ENCODE assay signal across 23 cellular contexts in genomic region chr9:134598884-134599245, GRCh38. TPM values are rescaled to one million over a fixed set of nuclear protein-coding genes. Genes with fewer than 3 reads are reported as not detected.
DNase-seq lines count a peak whose midpoint lies in the region; ATAC-seq and TF ChIP-seq lines count a peak whose summit lies in the region.
"Had no signal": no experiment of that assay in that cellular context is flagged by ENCODE, and none has a peak within 500 bp of the region (broad histone marks: within the 10 kb centered on the region; RNA-seq: fewer than 3 reads in every experiment).

No MANE protein-coding gene starts in this region.

- H3K36me3 ChIP-seq in WERI-Rb-1: no peaks in the 10 kb centered on the region
- H3K36me3 ChIP-seq in left ventricle myocardium inferior: no peaks in the 10 kb centered on the region
- no peaks in the 10 kb centered on the region for H3K36me3 ChIP-seq in psoas muscle (ENCODE audit: insufficient read depth in 1 of 2, low read depth in 1 of 2)
- H3K36me3 ChIP-seq: upper lobe of right lung had no signal

- H3K36me3 Mint-ChIP-seq in activated T-helper 2 cell treated with anti-CD3 and anti-CD28 coated beads, Interferon-gamma antibody, Interleukin-2, Interleukin-4, amounts not matched to agents 10 μg/mL and 5 μg/mL and 100 μg/mL, durations not matched to agents 14 hours and 24 hours and 36 hours (ENCODE audit: low read depth): no peaks in the 10 kb centered on the region
- H3K36me3 Mint-ChIP-seq: IgD-negative memory B cell, immature natural killer cell had no signal

- H3K27me3 ChIP-seq in WERI-Rb-1 (ENCODE audit: insufficient read depth, low read depth, severe bottlenecking) (no peaks in the 10 kb centered on the region), left ventricle myocardium inferior (ENCODE audit: low read depth) (peaks cover 49% of the 10 kb centered on the region), psoas muscle (ENCODE audit: insufficient read depth in 3 of 3, low read length in 2 of 3) (peaks cover 2 to 41% (median 8%) of the 10 kb centered on the region in 3 donors)

- H3K9me3 ChIP-seq in WERI-Rb-1 (ENCODE audit: severe bottlenecking): no peaks in the 10 kb centered on the region
- no peaks in the 10 kb centered on the region for H3K9me3 ChIP-seq in left ventricle myocardium inferior (replicated peaks)
- no peaks in the 10 kb centered on the region for H3K9me3 ChIP-seq in psoas muscle
- H3K9me3 ChIP-seq: upper lobe of right lung had no signal

- H3K4me3 ChIP-seq in AG10803 (ENCODE audit: low read length) (no peak overlapping the region), WERI-Rb-1 (ENCODE audit: low read depth, low read length) (no peak overlapping the region), left ventricle myocardium inferior (no peak overlapping the region), psoas muscle (no peak overlapping the region)
- H3K4me3 ChIP-seq: upper lobe of right lung had no signal

- H3K4me3 Mint-ChIP-seq in activated T-helper 2 cell treated with anti-CD3 and anti-CD28 coated beads, Interferon-gamma antibody, Interleukin-2, Interleukin-4, amounts not matched to agents 10 μg/mL and 5 μg/mL and 100 μg/mL, durations not matched to agents 14 hours and 24 hours and 36 hours (ENCODE audit: low read depth): no peak overlapping the region
- H3K4me3 Mint-ChIP-seq: activated CD4-positive, alpha-beta T cell treated with anti-CD3 and anti-CD28 coated beads for 36 hours; activated T-cell treated with anti-CD3 and anti-CD28 coated beads, Interleukin-2, amount 50 U/mL, for 4 hours; IgD-negative memory B cell; immature natural killer cell; nephron progenitor cell; T-helper 1 cell treated with Interleukin-12 subunit alpha and Interleukin-12 subunit beta and Interleukin-4 antibody, amounts not matched to agents 30 μg/mL and 1 μg/mL, for 36 hours had no signal

- no peaks in the 10 kb centered on the region for H3K4me1 Mint-ChIP-seq in activated T-helper 2 cell treated with anti-CD3 and anti-CD28 coated beads, Interferon-gamma antibody, Interleukin-2, Interleukin-4, amounts not matched to agents 10 μg/mL and 5 μg/mL and 100 μg/mL, durations not matched to agents 14 hours and 24 hours and 36 hours (ENCODE audit: low read depth)
- H3K4me1 Mint-ChIP-seq: activated CD4-positive, alpha-beta T cell treated with anti-CD3 and anti-CD28 coated beads for 36 hours; IgD-negative memory B cell; immature natural killer cell had no signal

- intact Hi-C loops in left ventricle myocardium inferior (cut with micrococcal nuclease): no loop called here
- intact Hi-C loops in psoas muscle (cut with DNase I): no loop called here
- intact Hi-C loops in activated T-helper 2 cell treated with anti-CD3 and anti-CD28 coated beads, Interferon-gamma antibody, Interleukin-2, Interleukin-4, amounts not matched to agents 10 μg/mL and 5 μg/mL and 100 μg/mL, durations not matched to agents 14 hours and 24 hours and 36 hours (cut with micrococcal nuclease): no loop called here

- ATAC-seq in psoas muscle (peak in 1 of 4 donors; percentile 37), GM21423 (IDR thresholded peaks at IDR 0.05; ENCODE audit: unreplicated experiment) (no peak)
- ATAC-seq: activated CD4-positive, alpha-beta T cell treated with anti-CD3 and anti-CD28 coated beads for 36 hours; activated T-cell treated with anti-CD3 and anti-CD28 coated beads, Interleukin-2, amount 50 U/mL, for 4 hours; upper lobe of right lung had no signal

- H3K27ac ChIP-seq in WERI-Rb-1: peak overlapping the region; percentile 46
- H3K27ac ChIP-seq in left ventricle myocardium inferior (replicated peaks): peak overlapping the region; percentile 58
- peak overlapping the region; percentile 16 for H3K27ac ChIP-seq in psoas muscle
- H3K27ac ChIP-seq: upper lobe of right lung had no signal

- 49 to 53% (median 50%) methylated on average over 11 of the region's 11 CpGs for WGBS in psoas muscle, 3 donors

- no peaks in the 10 kb centered on the region for H3K27me3 Mint-ChIP-seq in activated T-helper 2 cell treated with anti-CD3 and anti-CD28 coated beads, Interferon-gamma antibody, Interleukin-2, Interleukin-4, amounts not matched to agents 10 μg/mL and 5 μg/mL and 100 μg/mL, durations not matched to agents 14 hours and 24 hours and 36 hours (ENCODE audit: low read depth)
- H3K27me3 Mint-ChIP-seq: activated CD4-positive, alpha-beta T cell treated with anti-CD3 and anti-CD28 coated beads for 36 hours had no signal

- peak; percentile 68 for DNase-seq in AG10803 (ENCODE audit: low read depth)
- DNase-seq in WERI-Rb-1: no peak
- DNase-seq in left ventricle myocardium inferior: no peak
- DNase-seq in psoas muscle: no peak
- DNase-seq in activated T-helper 2 cell treated with anti-CD3 and anti-CD28 coated beads, Interferon-gamma antibody, Interleukin-2, Interleukin-4, amounts not matched to agents 10 μg/mL and 5 μg/mL and 100 μg/mL, durations not matched to agents 14 hours and 24 hours and 36 hours (ENCODE audit: low spot score): no peak
- DNase-seq in kidney tubule cell (ENCODE audit: low spot score): no peak
- no peak for DNase-seq in NCI-H510A (lab: John Stamatoyannopoulos, UW)
- DNase-seq: activated CD4-positive, alpha-beta T cell treated with anti-CD3 and anti-CD28 coated beads for 36 hours; activated naive CD4-positive, alpha-beta T cell treated with Interleukin-2 at 50 U/mL for 16 hours; activated T-cell treated with anti-CD3 and anti-CD28 coated beads, Interleukin-2, amount 50 U/mL, for 4 hours; amniotic stem cell; dermis blood vessel endothelial cell; DMS79 treated with DMSO at 0.1 percent for 48 hours; immature natural killer cell; NCI-H1105; NCI-H2029; NCI-H2227 treated with DMSO at 0.1 percent for 48 hours; nephron progenitor cell; upper lobe of right lung had no signal

- TF ChIP-seq CTCF in AG10803 (conservative IDR thresholded peaks at IDR 0.05; ENCODE audit: low read length) (no peak), WERI-Rb-1 (IDR thresholded peaks at IDR 0.05; ENCODE audit: low read depth, low read length) (no peak), left ventricle myocardium inferior (IDR thresholded peaks at IDR 0.05; ENCODE audit: borderline replicate concordance) (no peak), psoas muscle (IDR thresholded peaks at IDR 0.05) (no peak)

- H3K4me1 ChIP-seq in left ventricle myocardium inferior (peaks cover 5% of the 10 kb centered on the region), psoas muscle (no peaks in the 10 kb centered on the region)

- H3K27ac Mint-ChIP-seq in activated T-helper 2 cell treated with anti-CD3 and anti-CD28 coated beads, Interferon-gamma antibody, Interleukin-2, Interleukin-4, amounts not matched to agents 10 μg/mL and 5 μg/mL and 100 μg/mL, durations not matched to agents 14 hours and 24 hours and 36 hours: no peak overlapping the region
- H3K27ac Mint-ChIP-seq: activated CD4-positive, alpha-beta T cell treated with anti-CD3 and anti-CD28 coated beads for 36 hours; IgD-negative memory B cell; immature natural killer cell; nephron progenitor cell; T-helper 1 cell treated with Interleukin-12 subunit alpha and Interleukin-12 subunit beta and Interleukin-4 antibody, amounts not matched to agents 30 μg/mL and 1 μg/mL, for 36 hours had no signal

- no peaks in the 10 kb centered on the region for H3K9me3 Mint-ChIP-seq in activated T-helper 2 cell treated with anti-CD3 and anti-CD28 coated beads, Interferon-gamma antibody, Interleukin-2, Interleukin-4, amounts not matched to agents 10 μg/mL and 5 μg/mL and 100 μg/mL, durations not matched to agents 14 hours and 24 hours and 36 hours
- H3K9me3 Mint-ChIP-seq: activated T-cell treated with anti-CD3 and anti-CD28 coated beads, Interleukin-2, amount 50 U/mL, for 4 hours; IgD-negative memory B cell; immature natural killer cell; nephron progenitor cell; T-helper 1 cell treated with Interleukin-12 subunit alpha and Interleukin-12 subunit beta and Interleukin-4 antibody, amounts not matched to agents 30 μg/mL and 1 μg/mL, for 36 hours had no signal

RNA-seq across cellular contexts. Expression of gene COL5A1, which starts 42.7 kb away (rescaled TPM):
- total RNA-seq in left ventricle myocardium inferior (13.9 TPM), psoas muscle (10 to 100 TPM in 1 of 4 donors, 1 to 10 TPM in 3; 3.4 to 11.3 (median 4.7) TPM)
- polyA plus RNA-seq in psoas muscle: 1 to 10 TPM; 1.7 to 2.8 (median 2.6) TPM
- 0.11 TPM in 1 of 2 replicates, not detected in the other for total RNA-seq in activated T-helper 2 cell treated with anti-CD3 and anti-CD28 coated beads, Interferon-gamma antibody, Interleukin-2, Interleukin-4, amounts not matched to agents 10 μg/mL and 5 μg/mL and 100 μg/mL, durations not matched to agents 14 hours and 24 hours and 36 hours
- total RNA-seq: activated CD8-positive, alpha-beta memory T cell treated with anti-CD3 and anti-CD28 coated beads for 36 hours had no signal
- polyA plus RNA-seq: IgD-negative memory B cell, immature natural killer cell had no signal
